In the genomic region with DNA sequence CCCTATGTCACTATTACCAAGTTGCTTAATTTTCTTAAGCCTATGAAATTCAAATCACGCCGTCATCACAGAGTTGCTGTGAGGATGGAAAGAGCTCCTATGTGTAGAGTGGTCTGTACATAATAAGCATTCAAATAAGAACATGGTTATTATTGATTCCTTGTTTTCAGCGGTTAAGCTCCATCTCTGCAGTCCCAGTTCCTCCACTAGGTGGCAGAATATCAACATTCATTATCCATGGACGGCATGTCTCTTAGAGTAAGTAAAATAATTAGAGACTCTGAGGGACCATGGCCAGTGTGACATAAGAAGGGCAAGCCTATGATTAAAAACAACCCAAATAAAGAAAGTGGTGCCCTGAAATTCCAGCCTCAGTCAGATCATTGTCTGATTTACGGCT, we compare ENCODE assay signal across 8 cellular contexts.
DNase-seq lines count a peak whose midpoint lies in the region; ATAC-seq and TF ChIP-seq lines count a peak whose summit lies in the region.

No MANE protein-coding gene starts in this region.

- DNase-seq in AG09309 (ENCODE audit: low read depth) (peak; percentile 10), GM13977 (ENCODE audit: low spot score) (peak; percentile 64), NCI-H1092 treated with DMSO at 0.1 percent for 48 hours (lab: John Stamatoyannopoulos, UW) (peak; percentile 67), SW480 (ENCODE audit: low spot score) (peak; percentile 42), epithelial cell of proximal tubule (ENCODE audit: low read depth) (peak; percentile 7), NK-92 (lab: John Stamatoyannopoulos, UW; ENCODE audit: unreplicated experiment) (no peak)

- peak; percentile 78 for TF ChIP-seq CTCF in AG09309 (IDR thresholded peaks at IDR 0.05; ENCODE audit: control insufficient read depth, insufficient read depth, low read depth, low read length, missing control alignments)
- TF ChIP-seq CTCF in GM13977 (IDR thresholded peaks at IDR 0.05; ENCODE audit: extremely low read depth, insufficient read depth, missing control alignments) = peak; percentile 80
- peak; percentile 62 for TF ChIP-seq CTCF in epithelial cell of proximal tubule (conservative IDR thresholded peaks at IDR 0.05; ENCODE audit: low read depth, low read length)
- peak; percentile 87 to 90 (median 90) for TF ChIP-seq CTCF in nephron (IDR thresholded peaks at IDR 0.05; ENCODE audit: unreplicated experiment in 3 of 3)

- no peak overlapping the region for H3K27ac Mint-ChIP-seq in nephron

- H3K4me3 ChIP-seq in AG09309 (ENCODE audit: control insufficient read depth, low read depth, low read length) (no peak overlapping the region), epithelial cell of proximal tubule (ENCODE audit: low read depth, low read length) (no peak overlapping the region)

- no peak for ATAC-seq in HG03095 (IDR thresholded peaks at IDR 0.05; ENCODE audit: unreplicated experiment)

- H3K4me1 Mint-ChIP-seq in nephron = peaks cover 5% of the 10 kb centered on the region

- H3K36me3 Mint-ChIP-seq in nephron (ENCODE audit: low read depth) = no peaks in the 10 kb centered on the region

- peaks cover 6% of the 10 kb centered on the region for H3K27me3 Mint-ChIP-seq in nephron (ENCODE audit: low read depth)

- peaks cover 3% of the 10 kb centered on the region for H3K9me3 Mint-ChIP-seq in nephron

- in situ Hi-C loops in GM13977 (cut with MboI; ENCODE audit: low pct_unique_long_range_greater_than_20kb, low sequenced_read_pairs, unreplicated experiment) = loop anchor here (25.0 kb wide), 1 partner anchor 445 kb away; no protein-coding TSS in a partner anchor

- H3K4me3 Mint-ChIP-seq in nephron = no peak overlapping the region
